1 cellular context compared by ENCODE assay signal in the genomic region with DNA sequence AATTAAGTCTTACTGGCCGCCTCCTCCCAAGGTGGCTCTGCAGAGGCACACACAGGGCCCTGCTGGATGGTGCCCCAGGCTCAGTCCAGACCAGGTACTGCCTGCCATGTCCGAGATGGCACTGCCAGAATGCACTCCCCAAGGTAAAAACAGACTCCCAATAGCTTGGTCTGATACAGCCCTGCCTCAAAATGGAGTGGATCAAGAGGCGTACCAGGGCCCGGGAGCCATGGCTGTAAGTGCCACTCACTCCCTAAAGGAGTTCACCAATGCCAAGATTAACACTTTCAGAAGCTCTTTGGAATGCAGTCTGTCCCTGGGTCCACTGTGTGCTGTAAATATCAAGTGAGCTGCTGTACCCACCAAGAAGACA.
TF ChIP-seq lines count a peak whose summit lies in the region.

No MANE protein-coding gene starts in this region.

TF ChIP-seq in endothelial cell of umbilical vein, 7 proteins besides CTCF, POLR2A, EP300 and RAD21 (continued from another document):
- TF ChIP-seq POLR2AphosphoS5 (IDR thresholded peaks at IDR 0.05; ENCODE audit: insufficient read depth, low read depth, low read length) (no peak), JUN (IDR thresholded peaks at IDR 0.05; ENCODE audit: borderline replicate concordance, insufficient read depth, insufficient read length, low read depth) (no peak), GATA2 (IDR thresholded peaks at IDR 0.05; ENCODE audit: insufficient read depth, insufficient read length, low read depth, low read length) (no peak), FOS (IDR thresholded peaks at IDR 0.05; ENCODE audit: borderline replicate concordance, insufficient read depth, low read length) (no peak), EZH2 (IDR thresholded peaks at IDR 0.05; ENCODE audit: borderline replicate concordance, low read depth, low read length, severe bottlenecking) (no peak), MYC (IDR thresholded peaks at IDR 0.05; ENCODE audit: low read depth, low read length) (no peak)
